22 cellular contexts compared by ENCODE assay signal in genomic region chr3:155362808-155363689, GRCh38.
A peak's percentile ranks its signal among the peaks of the same experiment; 100 is the strongest.
DNase-seq lines count a peak whose midpoint lies in the region; ATAC-seq and TF ChIP-seq lines count a peak whose summit lies in the region.
"Had no signal": no experiment of that assay in that cellular context is flagged by ENCODE, and none has a peak within 500 bp of the region (broad histone marks: within the 10 kb centered on the region; RNA-seq: fewer than 3 reads in every experiment).

No MANE protein-coding gene starts in this region.

- H3K36me3 Mint-ChIP-seq in endothelial cell (ENCODE audit: low read depth, unreplicated experiment): no peaks in the 10 kb centered on the region
- H3K36me3 Mint-ChIP-seq in stimulated activated naive B cell treated with anti-CD40 and anti-IgM and Interleukin-4, amounts not matched to agents 10 μg/mL and 1 μg/mL and 100 μg/mL, for 72 hours: peaks cover 0 to 3% of the 10 kb centered on the region in 2 donors
- no peaks in the 10 kb centered on the region for H3K36me3 Mint-ChIP-seq in chondrocyte (ENCODE audit: low read depth)
- H3K36me3 Mint-ChIP-seq: activated CD8-positive, alpha-beta memory T cell treated with anti-CD3 and anti-CD28 coated beads, Interleukin-2, amount 10 ng/mL, durations not matched to agents 7 days and 5 days had no signal

- ATAC-seq in heart right ventricle: no peak
- ATAC-seq in stimulated activated naive B cell treated with anti-CD40 and anti-IgM and Interleukin-4, amounts not matched to agents 10 μg/mL and 1 μg/mL and 100 μg/mL, for 72 hours (replicated peaks): no peak
- ATAC-seq: activated CD8-positive, alpha-beta memory T cell treated with anti-CD3 and anti-CD28 coated beads, Interleukin-2, amount 10 ng/mL, durations not matched to agents 7 days and 5 days; left lobe of liver; right cardiac atrium; upper lobe of right lung had no signal

- H3K4me3 ChIP-seq in left ventricle myocardium inferior: no peak overlapping the region
- no peak overlapping the region for H3K4me3 ChIP-seq in heart right ventricle
- H3K4me3 ChIP-seq: SJSA1, upper lobe of right lung had no signal

- WGBS in heart right ventricle, 2 donors: 50 to 53% methylated on average over 10 of the region's 10 CpGs

- peaks cover 5% of the 10 kb centered on the region for H3K4me1 ChIP-seq in left ventricle myocardium inferior
- H3K4me1 ChIP-seq in heart right ventricle: peaks cover 0 to 11% (median 0%) of the 10 kb centered on the region in 9 donors
- H3K4me1 ChIP-seq: SJSA1, upper lobe of right lung had no signal

- no peaks in the 10 kb centered on the region for H3K27me3 ChIP-seq in left ventricle myocardium inferior (ENCODE audit: low read depth)
- no peaks in the 10 kb centered on the region for H3K27me3 ChIP-seq in heart right ventricle
- H3K27me3 ChIP-seq: SJSA1, upper lobe of right lung had no signal

- H3K27ac ChIP-seq in left ventricle myocardium inferior (replicated peaks) (peak overlapping the region; percentile 35), heart right ventricle (no peak overlapping the region)
- H3K27ac ChIP-seq: KMS-11, SJSA1, upper lobe of right lung had no signal

- intact Hi-C loops in left ventricle myocardium inferior (cut with micrococcal nuclease): no loop called here
- intact Hi-C loops in heart right ventricle (cut with DNase I): no loop called here

- peaks cover 18% of the 10 kb centered on the region for H3K9me3 ChIP-seq in left ventricle myocardium inferior (replicated peaks)
- peaks cover 0 to 26% (median 9%) of the 10 kb centered on the region in 11 donors for H3K9me3 ChIP-seq in heart right ventricle
- H3K9me3 ChIP-seq: SJSA1, upper lobe of right lung had no signal

- DNase-seq in left ventricle myocardium inferior: no peak
- no peak for DNase-seq in heart right ventricle
- DNase-seq in NOMO-1 (lab: John Stamatoyannopoulos, UW; ENCODE audit: unreplicated experiment in 2 of 2): peak; percentile 87 to 97
- no peak for DNase-seq in endothelial cell (ENCODE audit: low spot score)
- no peak for DNase-seq in OCI-M1 (lab: John Stamatoyannopoulos, UW)
- no peak for DNase-seq in NAMALWA (ENCODE audit: low spot score)
- no peak for DNase-seq in stimulated activated naive B cell treated with anti-CD40 and anti-IgM and Interleukin-4, amounts not matched to agents 10 μg/mL and 1 μg/mL and 100 μg/mL, for 72 hours
- DNase-seq in chondrocyte (ENCODE audit: low spot score): no peak
- DNase-seq: ACHN; activated CD8-positive, alpha-beta memory T cell treated with anti-CD3 and anti-CD28 coated beads, Interleukin-2, amount 10 ng/mL, durations not matched to agents 7 days and 5 days; activated gamma-delta T cell; CD4-positive, alpha-beta T cell; hippocampal formation; NCI-H446; occipital lobe; right cardiac atrium; T-helper 9 cell; upper lobe of right lung had no signal

- H3K27me3 Mint-ChIP-seq in endothelial cell (ENCODE audit: unreplicated experiment): peaks cover 4% of the 10 kb centered on the region
- no peaks in the 10 kb centered on the region for H3K27me3 Mint-ChIP-seq in stimulated activated naive B cell treated with anti-CD40 and anti-IgM and Interleukin-4, amounts not matched to agents 10 μg/mL and 1 μg/mL and 100 μg/mL, for 72 hours
- peaks cover 21% of the 10 kb centered on the region for H3K27me3 Mint-ChIP-seq in chondrocyte (ENCODE audit: low read depth)
- H3K27me3 Mint-ChIP-seq: CD4-positive, alpha-beta T cell; stimulated activated naive CD8-positive, alpha-beta T cell treated with anti-CD3 and anti-CD28 coated beads, Interleukin-15, Interleukin-2, amounts not matched to agents 100 ng/mL and 50 ng/mL, for 24 hours had no signal

- H3K36me3 ChIP-seq in left ventricle myocardium inferior: no peaks in the 10 kb centered on the region
- H3K36me3 ChIP-seq in heart right ventricle: no peaks in the 10 kb centered on the region
- H3K36me3 ChIP-seq: SJSA1, upper lobe of right lung had no signal

- H3K27ac Mint-ChIP-seq in endothelial cell (ENCODE audit: unreplicated experiment): peak overlapping the region; percentile 33
- no peak overlapping the region for H3K27ac Mint-ChIP-seq in stimulated activated naive B cell treated with anti-CD40 and anti-IgM and Interleukin-4, amounts not matched to agents 10 μg/mL and 1 μg/mL and 100 μg/mL, for 72 hours
- H3K27ac Mint-ChIP-seq in chondrocyte (ENCODE audit: unreplicated experiment): no peak overlapping the region
- H3K27ac Mint-ChIP-seq: activated CD8-positive, alpha-beta memory T cell treated with anti-CD3 and anti-CD28 coated beads, Interleukin-2, amount 10 ng/mL, durations not matched to agents 7 days and 5 days; CD4-positive, alpha-beta T cell; stimulated activated naive CD8-positive, alpha-beta T cell treated with anti-CD3 and anti-CD28 coated beads, Interleukin-15, Interleukin-2, amounts not matched to agents 100 ng/mL and 50 ng/mL, for 24 hours had no signal

- H3K4me3 Mint-ChIP-seq in endothelial cell (ENCODE audit: unreplicated experiment) (no peak overlapping the region), chondrocyte (ENCODE audit: unreplicated experiment) (no peak overlapping the region)
- H3K4me3 Mint-ChIP-seq in stimulated activated naive B cell treated with anti-CD40 and anti-IgM and Interleukin-4, amounts not matched to agents 10 μg/mL and 1 μg/mL and 100 μg/mL, for 72 hours: no peak overlapping the region
- H3K4me3 Mint-ChIP-seq: activated CD8-positive, alpha-beta memory T cell treated with anti-CD3 and anti-CD28 coated beads, Interleukin-2, amount 10 ng/mL, durations not matched to agents 7 days and 5 days; CD4-positive, alpha-beta T cell; stimulated activated naive CD8-positive, alpha-beta T cell treated with anti-CD3 and anti-CD28 coated beads, Interleukin-15, Interleukin-2, amounts not matched to agents 100 ng/mL and 50 ng/mL, for 24 hours had no signal

- H3K9me3 Mint-ChIP-seq in endothelial cell (ENCODE audit: unreplicated experiment) (no peaks in the 10 kb centered on the region), chondrocyte (ENCODE audit: low read depth) (peaks cover 8% of the 10 kb centered on the region)
- H3K9me3 Mint-ChIP-seq in stimulated activated naive B cell treated with anti-CD40 and anti-IgM and Interleukin-4, amounts not matched to agents 10 μg/mL and 1 μg/mL and 100 μg/mL, for 72 hours: peaks cover 4 to 10% of the 10 kb centered on the region in 2 donors

- TF ChIP-seq CTCF in left ventricle myocardium inferior (IDR thresholded peaks at IDR 0.05; ENCODE audit: borderline replicate concordance): no peak
- TF ChIP-seq CTCF in heart right ventricle (IDR thresholded peaks at IDR 0.05): no peak
- no peak for TF ChIP-seq CTCF in endothelial cell (IDR thresholded peaks at IDR 0.05; ENCODE audit: unreplicated experiment)
- no peak for TF ChIP-seq CTCF in chondrocyte (IDR thresholded peaks at IDR 0.05)

- H3K4me1 Mint-ChIP-seq in endothelial cell (ENCODE audit: unreplicated experiment) (peaks cover 7% of the 10 kb centered on the region), chondrocyte (ENCODE audit: low read depth) (peaks cover 26% of the 10 kb centered on the region)
- H3K4me1 Mint-ChIP-seq in stimulated activated naive B cell treated with anti-CD40 and anti-IgM and Interleukin-4, amounts not matched to agents 10 μg/mL and 1 μg/mL and 100 μg/mL, for 72 hours: no peaks in the 10 kb centered on the region
- H3K4me1 Mint-ChIP-seq: activated CD8-positive, alpha-beta memory T cell treated with anti-CD3 and anti-CD28 coated beads, Interleukin-2, amount 10 ng/mL, durations not matched to agents 7 days and 5 days had no signal

Comparison
In these comparisons a context has a peak if more than half of its experiments do, and no peak if none do; other contexts are left out.
1. DNase-seq: peak in NOMO-1 (2 of 2); none in left ventricle myocardium inferior (single experiment), heart right ventricle (0 of 2), endothelial cell (single experiment), OCI-M1 (single experiment), NAMALWA (single experiment), stimulated activated naive B cell treated with anti-CD40 and anti-IgM and Interleukin-4, amounts not matched to agents 10 μg/mL and 1 μg/mL and 100 μg/mL, for 72 hours (single experiment) and chondrocyte (single experiment).